ENCODE assay signal across 1 cellular context in the genomic region with DNA sequence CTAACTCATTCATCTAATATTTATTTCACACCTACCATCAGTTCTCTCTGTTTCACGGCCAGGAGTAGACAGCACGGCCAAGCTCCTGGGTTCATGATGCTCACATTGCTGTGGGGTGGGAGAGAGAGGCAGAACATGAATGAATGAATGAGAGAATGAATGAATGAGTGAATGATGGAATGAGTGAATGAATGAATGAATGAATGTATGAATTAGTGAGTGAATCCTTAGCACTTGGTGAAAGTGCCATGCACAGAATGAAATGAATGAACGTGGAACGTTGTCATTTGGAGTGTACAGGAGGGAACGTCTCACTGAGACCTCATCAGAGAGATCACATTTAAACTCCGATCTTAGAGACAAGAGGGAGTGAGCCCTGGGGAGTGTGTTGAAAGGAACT.
A peak's percentile ranks its signal among the peaks of the same experiment; 100 is the strongest.
TF ChIP-seq lines count a peak whose summit lies in the region.

No MANE protein-coding gene starts in this region.

TF ChIP-seq in K562, 482 proteins besides CTCF, POLR2A, EP300 and RAD21:
- TF ChIP-seq, protein P1, sequence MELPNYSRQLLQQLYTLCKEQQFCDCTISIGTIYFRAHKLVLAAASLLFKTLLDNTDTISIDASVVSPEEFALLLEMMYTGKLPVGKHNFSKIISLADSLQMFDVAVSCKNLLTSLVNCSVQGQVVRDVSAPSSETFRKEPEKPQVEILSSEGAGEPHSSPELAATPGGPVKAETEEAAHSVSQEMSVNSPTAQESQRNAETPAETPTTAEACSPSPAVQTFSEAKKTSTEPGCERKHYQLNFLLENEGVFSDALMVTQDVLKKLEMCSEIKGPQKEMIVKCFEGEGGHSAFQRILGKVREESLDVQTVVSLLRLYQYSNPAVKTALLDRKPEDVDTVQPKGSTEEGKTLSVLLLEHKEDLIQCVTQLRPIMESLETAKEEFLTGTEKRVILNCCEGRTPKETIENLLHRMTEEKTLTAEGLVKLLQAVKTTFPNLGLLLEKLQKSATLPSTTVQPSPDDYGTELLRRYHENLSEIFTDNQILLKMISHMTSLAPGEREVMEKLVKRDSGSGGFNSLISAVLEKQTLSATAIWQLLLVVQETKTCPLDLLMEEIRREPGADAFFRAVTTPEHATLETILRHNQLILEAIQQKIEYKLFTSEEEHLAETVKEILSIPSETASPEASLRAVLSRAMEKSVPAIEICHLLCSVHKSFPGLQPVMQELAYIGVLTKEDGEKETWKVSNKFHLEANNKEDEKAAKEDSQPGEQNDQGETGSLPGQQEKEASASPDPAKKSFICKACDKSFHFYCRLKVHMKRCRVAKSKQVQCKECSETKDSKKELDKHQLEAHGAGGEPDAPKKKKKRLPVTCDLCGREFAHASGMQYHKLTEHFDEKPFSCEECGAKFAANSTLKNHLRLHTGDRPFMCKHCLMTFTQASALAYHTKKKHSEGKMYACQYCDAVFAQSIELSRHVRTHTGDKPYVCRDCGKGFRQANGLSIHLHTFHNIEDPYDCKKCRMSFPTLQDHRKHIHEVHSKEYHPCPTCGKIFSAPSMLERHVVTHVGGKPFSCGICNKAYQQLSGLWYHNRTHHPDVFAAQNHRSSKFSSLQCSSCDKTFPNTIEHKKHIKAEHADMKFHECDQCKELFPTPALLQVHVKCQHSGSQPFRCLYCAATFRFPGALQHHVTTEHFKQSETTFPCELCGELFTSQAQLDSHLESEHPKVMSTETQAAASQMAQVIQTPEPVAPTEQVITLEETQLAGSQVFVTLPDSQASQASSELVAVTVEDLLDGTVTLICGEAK (IDR thresholded peaks at IDR 0.05), result no peak
- TF ChIP-seq, protein P1 (CRISPR knock-in tag; IDR thresholded peaks at IDR 0.05), result no peak
- peak; percentile 96 for TF ChIP-seq ZNF24 (IDR thresholded peaks at IDR 0.05)
- no peak for TF ChIP-seq SMARCA5 (IDR thresholded peaks at IDR 0.05)
- TF ChIP-seq NCOA6 (IDR thresholded peaks at IDR 0.05), result no peak
- no peak for TF ChIP-seq BCL6 (CRISPR knock-in tag; IDR thresholded peaks at IDR 0.05)
- TF ChIP-seq ELF4 (CRISPR knock-in tag; IDR thresholded peaks at IDR 0.05), result no peak
TF ChIP-seq in K562: peak in this region for 1.
